23 cellular contexts compared by ENCODE assay signal in genomic region chr14:67556671-67557070, GRCh38. TPM values are rescaled to one million over a fixed set of nuclear protein-coding genes. Genes with fewer than 3 reads are reported as not detected.
DNase-seq lines count a peak whose midpoint lies in the region; ATAC-seq and TF ChIP-seq lines count a peak whose summit lies in the region.
"Had no signal": no experiment of that assay in that cellular context is flagged by ENCODE, and none has a peak within 500 bp of the region (broad histone marks: within the 10 kb centered on the region; RNA-seq: fewer than 3 reads in every experiment).

No MANE protein-coding gene starts in this region.

- H3K79me2 ChIP-seq in HCT116 (ENCODE audit: insufficient read depth, low read length) (no peaks in the 10 kb centered on the region), smooth muscle cell (ENCODE audit: low read depth) (no peaks in the 10 kb centered on the region)

- DNase-seq in HCT116 (ENCODE audit: low read depth, low spot score) (no peak), SJCRH30 (no peak), dermis blood vessel endothelial cell (peak; percentile 9), smooth muscle cell (lab: John Stamatoyannopoulos, UW; ENCODE audit: unreplicated experiment) (no peak), NCI-H524 (lab: John Stamatoyannopoulos, UW) (no peak)
- DNase-seq in activated CD4-positive, CD25-positive, alpha-beta regulatory T cell (lab: John Stamatoyannopoulos, UW), result no peak
- DNase-seq: CD8-positive, alpha-beta memory T cell; DMS53; GDM1; GOT3; HCEC 1CT; MG63; NCI-H1048; NCI-H1417 treated with DMSO at 0.1 percent for 48 hours; NCI-H187; NCI-H2107; NCI-H510A; NCI-H774 had no signal

- H3K27me3 ChIP-seq in HCT116 (ENCODE audit: insufficient read depth, low read length), result no peaks in the 10 kb centered on the region
- H3K27me3 ChIP-seq in SJCRH30, result no peaks in the 10 kb centered on the region
- no peaks in the 10 kb centered on the region for H3K27me3 ChIP-seq in smooth muscle cell (ENCODE audit: low read depth)
- H3K27me3 ChIP-seq: MG63, Peyer's patch, SJSA1 had no signal

- H3F3A ChIP-seq in smooth muscle cell (ENCODE audit: low read depth), result no peaks in the 10 kb centered on the region

- TF ChIP-seq RAD21 in HCT116 (IDR thresholded peaks at IDR 0.05; ENCODE audit: low read depth), result peak; percentile 22; the same call in 1 of the 2 replicates

- H3K4me3 ChIP-seq in HCT116 (replicated peaks in 1 of 2; ENCODE audit: low read depth in 1 of 2, low read length in 2 of 2) (no peak overlapping the region; a peak in 1 of 4 replicates), SJCRH30 (no peak overlapping the region), smooth muscle cell (no peak overlapping the region)
- H3K4me3 ChIP-seq: MG63, Peyer's patch, SJSA1 had no signal

- BruUV-seq in HCT116 (replicated peaks; lab: Mats Ljungman, UMichigan), result no TSS peak

- RAD21 ChIA-PET in HCT116 (lab: Charles Lee; ENCODE audit: low non-redundant PET in 1 of 2, low total read pairs in 2 of 2, uncharacterized antibody in 2 of 2, unreplicated experiment in 2 of 2), result interaction anchor here in 1 of 2 experiments (0.6 kb wide), 1 partner anchor 907 kb away, joined by 3 read pairs; no protein-coding TSS in a partner anchor

- intact Hi-C loops in HCT116 (cut with micrococcal nuclease), result no loop called here

- no peaks in the 10 kb centered on the region for H3K9me2 ChIP-seq in HCT116 (ENCODE audit: insufficient read depth)

- WGBS in smooth muscle cell (ENCODE audit: low lambda C conversion rate), result 79% methylated on average over 2 of the region's 2 CpGs

- H3K9ac ChIP-seq in HCT116 (ENCODE audit: low read length) (no peak overlapping the region), smooth muscle cell (ENCODE audit: low read depth) (no peak overlapping the region)

- no peaks in the 10 kb centered on the region for H4K20me1 ChIP-seq in HCT116 (ENCODE audit: insufficient read depth)
- no peaks in the 10 kb centered on the region for H4K20me1 ChIP-seq in smooth muscle cell (ENCODE audit: low read depth)

- H3K27ac ChIP-seq in HCT116 (ENCODE audit: low read depth, low read length) (no peak overlapping the region), SJCRH30 (peak overlapping the region; percentile 26; the same call in 1 of the 2 replicates), smooth muscle cell (ENCODE audit: low read depth) (peak overlapping the region; percentile 51)
- H3K27ac ChIP-seq: C4-2B, Peyer's patch, SJSA1 had no signal

- TF ChIP-seq CTCF in HCT116 (IDR thresholded peaks at IDR 0.05 in 2 of 3, conservative IDR thresholded peaks at IDR 0.05 in 1 of 3; ENCODE audit: borderline replicate concordance in 1 of 3, insufficient read depth in 1 of 3, low read depth in 2 of 3, low read length in 2 of 3) (no peak), smooth muscle cell (IDR thresholded peaks at IDR 0.05; ENCODE audit: borderline replicate concordance, insufficient read depth, poor library complexity, severe bottlenecking) (no peak)

- H3K36me3 ChIP-seq in HCT116 (ENCODE audit: control insufficient read depth in 1 of 2, insufficient read depth in 2 of 2, low read length in 2 of 2) (no peaks in the 10 kb centered on the region), SJCRH30 (no peaks in the 10 kb centered on the region), smooth muscle cell (ENCODE audit: low read depth) (no peaks in the 10 kb centered on the region)
- H3K36me3 ChIP-seq: MG63, SJSA1 had no signal

- ATAC-seq in HCT116 (0 out of 2 replicates have a peak, but pooled peaks have one; percentile 26), HG02981 (IDR thresholded peaks at IDR 0.05; ENCODE audit: unreplicated experiment) (no peak)

- H2AFZ ChIP-seq in HCT116 (ENCODE audit: low read depth, low read length, poor library complexity, severe bottlenecking) (no peak overlapping the region), smooth muscle cell (ENCODE audit: low read depth) (no peak overlapping the region)

- TF ChIP-seq POLR2A in HCT116 (IDR thresholded peaks at IDR 0.05; ENCODE audit: borderline replicate concordance, extremely low read depth, insufficient read depth, insufficient read length), result no peak

- H3K4me2 ChIP-seq in HCT116 (ENCODE audit: low read length) (peak overlapping the region; percentile 62), smooth muscle cell (no peak overlapping the region)

- POLR2A ChIA-PET in HCT116 (lab: Charles Lee), result interaction anchor here (1.1 kb wide), 1 partner anchor 13 kb away, joined by 4 read pairs; no protein-coding TSS in a partner anchor

- H3K4me1 ChIP-seq in HCT116 (ENCODE audit: control insufficient read depth in 1 of 2, insufficient read depth in 2 of 2, low read length in 2 of 2), result peaks cover 4 to 16% of the 10 kb centered on the region in 2 experiments; a peak in 3 of 4 replicates
- H3K4me1 ChIP-seq in SJCRH30, result peaks cover 9% of the 10 kb centered on the region
- H3K4me1 ChIP-seq in smooth muscle cell (ENCODE audit: low read depth), result no peaks in the 10 kb centered on the region
- H3K4me1 ChIP-seq: Peyer's patch, SJSA1 had no signal

- H3K9me3 ChIP-seq in HCT116 (ENCODE audit: control insufficient read depth in 1 of 2, insufficient read depth in 1 of 2, low read depth in 1 of 2, low read length in 2 of 2) (no peaks in the 10 kb centered on the region), SJCRH30 (replicated peaks) (no peaks in the 10 kb centered on the region), smooth muscle cell (replicated peaks; ENCODE audit: low read depth) (no peaks in the 10 kb centered on the region)
- H3K9me3 ChIP-seq: MG63, Peyer's patch, SJSA1 had no signal

- CTCF ChIA-PET in HCT116 (lab: Charles Lee), result interaction anchor here (0.8 to 2.6 kb wide), 3 partner anchors 14 to 129 kb away, joined by 3 to 16 read pairs (median 5); no protein-coding TSS in a partner anchor

TF ChIP-seq in HCT116, 20 proteins besides CTCF, POLR2A, EP300 and RAD21:
- TF ChIP-seq REST (IDR thresholded peaks at IDR 0.05; ENCODE audit: low read depth) (no peak), ATF3 (IDR thresholded peaks at IDR 0.05) (no peak), YY1 (IDR thresholded peaks at IDR 0.05; ENCODE audit: extremely low read depth, insufficient replicate concordance, low read depth, low read length) (no peak), SRF (IDR thresholded peaks at IDR 0.05; ENCODE audit: low read depth) (no peak)
TF ChIP-seq in HCT116: peak in this region for 0.

RNA-seq across cellular contexts. Expression of gene PLEKHH1, which starts 23.6 kb away (rescaled TPM):
- total RNA-seq in HCT116 (2021; ENCODE audit: unreplicated experiment) (27.6 TPM), dermis blood vessel endothelial cell (0.09 and 1.0 TPM in 2 replicates), smooth muscle cell (2.6 and 12.1 TPM in 2 replicates)
- polyA plus RNA-seq in HCT116 (2012), result 16.4 and 17.6 TPM in 2 replicates
- 0.30 and 0.75 TPM in 2 replicates for total RNA-seq in SJCRH30 (2014; rRNA removed; shearing (Covaris generic))
- polyA plus RNA-seq in smooth muscle cell, result 0.88 and 3.8 TPM in 2 replicates
- total RNA-seq: OCI-LY7 had no signal
- polyA plus RNA-seq: CD8-positive, alpha-beta memory T cell had no signal

RNA-seq across cellular contexts. Expression of gene PIGH, which starts 43.4 kb away (rescaled TPM):
- total RNA-seq in HCT116 (2021; ENCODE audit: unreplicated experiment), result 20.9 TPM
- 23.6 and 27.7 TPM in 2 replicates for polyA plus RNA-seq in HCT116 (2012)
- total RNA-seq in SJCRH30 (2014; rRNA removed; shearing (Covaris generic)), result 17.4 and 18.4 TPM in 2 replicates
- total RNA-seq in dermis blood vessel endothelial cell, result 10.9 and 11.7 TPM in 2 replicates
- 15.5 and 35.8 TPM in 2 replicates for total RNA-seq in smooth muscle cell
- polyA plus RNA-seq in smooth muscle cell, result 20.6 and 23.7 TPM in 2 replicates
